Comparison of ENCODE assay signal across 21 cellular contexts in genomic region chr1:36738245-36738644, GRCh38.
DNase-seq lines count a peak whose midpoint lies in the region; ATAC-seq, FAIRE-seq and TF ChIP-seq lines count a peak whose summit lies in the region.
"Had no signal": no experiment of that assay in that cellular context is flagged by ENCODE, and none has a peak within 500 bp of the region (broad histone marks: within the 10 kb centered on the region; RNA-seq: fewer than 3 reads in every experiment).

No MANE protein-coding gene starts in this region.

- H2AFZ ChIP-seq in H1 (ENCODE audit: low read length), result no peak overlapping the region

- H3K4me3 Mint-ChIP-seq in type B pancreatic cell, result no peak overlapping the region
- H3K4me3 Mint-ChIP-seq: CD4-positive, alpha-beta T cell had no signal

- DNase-seq in activated CD8-positive, alpha-beta memory T cell treated with anti-CD3 and anti-CD28 coated beads for 24 hours, result peak; percentile 33
- no peak for DNase-seq in activated CD8-positive, alpha-beta memory T cell treated with anti-CD3 and anti-CD28 coated beads, Interleukin-2, amount 50 U/mL, for 4 hours
- DNase-seq in H1 (ENCODE audit: low read depth in 1 of 2, low spot score in 2 of 2), result no peak
- peak; percentile 73 for DNase-seq in mesenteric fat pad (ENCODE audit: low spot score)
- DNase-seq in type B pancreatic cell (ENCODE audit: extremely low spot score, unreplicated experiment), result peak; percentile 55
- no peak for DNase-seq in NCI-H2171 treated with DMSO at 0.1 percent for 48 hours (lab: John Stamatoyannopoulos, UW)
- DNase-seq in left cardiac atrium, result no peak
- DNase-seq: AML-193, Caco-2, HCEC 1CT, IMR-90 had no signal

- H3K9me3 ChIP-seq in H1 (ENCODE audit: insufficient read depth in 2 of 2, low read depth in 1 of 2, low read length in 1 of 2), result peaks cover 3% of the 10 kb centered on the region in 2 experiments; a peak in 1 of 4 replicates
- H3K9me3 ChIP-seq: A549, Caco-2 had no signal

- ATAC-seq in left cardiac atrium (no peak), HG02763 (IDR thresholded peaks at IDR 0.05; ENCODE audit: unreplicated experiment) (no peak)
- ATAC-seq: A549 had no signal

- WGBS in H1 (ENCODE audit: extremely low coverage in 1 of 2, insufficient coverage in 1 of 2, insufficient read length in 1 of 2, insufficient replicate concordance in 2 of 2, low coverage in 1 of 2, low lambda C conversion rate in 2 of 2, missing lambda C conversion rate in 1 of 2), 2 experiments, result 94% methylated on average over 3 of the region's 5 CpGs; no CpG with 5 or more reads in 1 of the 2 experiments

- H3K18ac ChIP-seq in H1 (ENCODE audit: extremely low read depth, low read length), result peak overlapping the region; percentile 19; the same call in 1 of the 2 replicates

- H3K4me1 Mint-ChIP-seq in type B pancreatic cell (ENCODE audit: unreplicated experiment), result no peaks in the 10 kb centered on the region

- no peak overlapping the region for H3K56ac ChIP-seq in H1 (replicated peaks; ENCODE audit: insufficient read length, low read depth, low read length)

- H3K36me3 Mint-ChIP-seq in type B pancreatic cell, result no peaks in the 10 kb centered on the region

- no peaks in the 10 kb centered on the region for H4K20me1 ChIP-seq in H1 (replicated peaks in 1 of 2; ENCODE audit: control insufficient read depth in 1 of 2, insufficient read depth in 2 of 2, low read length in 2 of 2)

- H3K23me2 ChIP-seq in H1 (ENCODE audit: low read depth, low read length), result no peaks in the 10 kb centered on the region

- TF ChIP-seq CTCF in H1 (IDR thresholded peaks at IDR 0.05; ENCODE audit: control extremely low read depth in 1 of 3, insufficient read depth in 1 of 3, low read depth in 1 of 3, low read length in 3 of 3) (no peak), type B pancreatic cell (conservative IDR thresholded peaks at IDR 0.05) (no peak)

- no peak overlapping the region for H4K5ac ChIP-seq in H1 (ENCODE audit: insufficient read length, low read depth, low read length)

- TF ChIP-seq EP300 in H1 (IDR thresholded peaks at IDR 0.05; ENCODE audit: borderline replicate concordance in 1 of 2, low read depth in 2 of 2, low read length in 2 of 2), result no peak

- no peak for FAIRE-seq in H1 (lab: Jason Lieb, UNC)
- FAIRE-seq: A549, D721Med, G401.6, GM12891, GM18507, HTR-8/SVneo had no signal

- H3K79me2 ChIP-seq in H1 (ENCODE audit: control insufficient read depth in 1 of 2, insufficient read depth in 2 of 2, low read length in 2 of 2), result no peaks in the 10 kb centered on the region

- peaks cover 60% of the 10 kb centered on the region for H3K27me3 Mint-ChIP-seq in type B pancreatic cell

- intact Hi-C loops in left cardiac atrium (cut with DNase I), result no loop called here

- no peak overlapping the region for H3K23ac ChIP-seq in H1 (ENCODE audit: insufficient read length)

- H2BK12ac ChIP-seq in H1 (ENCODE audit: low read depth, low read length), result no peak overlapping the region

- H3K79me1 ChIP-seq in H1 (ENCODE audit: low read depth, low read length), result no peaks in the 10 kb centered on the region

- TF ChIP-seq RAD21 in H1 (IDR thresholded peaks at IDR 0.05 in 1 of 2, conservative IDR thresholded peaks at IDR 0.05 in 1 of 2; ENCODE audit: low read depth in 2 of 2, low read length in 2 of 2), result no peak

- no peaks in the 10 kb centered on the region for H3K27me3 ChIP-seq in H1 (replicated peaks in 1 of 4; ENCODE audit: control insufficient read depth in 3 of 4, extremely low read depth in 1 of 4, insufficient read depth in 3 of 4, low read length in 3 of 4)

- no peak overlapping the region for H3K4ac ChIP-seq in H1 (replicated peaks; ENCODE audit: insufficient read length, low read depth, low read length)

- 0 out of 2 replicates have a peak overlapping the region, but pooled peaks have one; percentile 72 for H2BK15ac ChIP-seq in H1 (ENCODE audit: low read length)

- no peak overlapping the region for H2BK5ac ChIP-seq in H1 (ENCODE audit: low read depth, low read length)

- H3K4me3 ChIP-seq in H1 (ENCODE audit: extremely low read depth in 1 of 4, insufficient read depth in 2 of 4, low read depth in 3 of 4, low read length in 4 of 4), result no peak overlapping the region
- H3K4me3 ChIP-seq: A549 had no signal

- POLR2A ChIA-PET in H1 (lab: Charles Lee; ENCODE audit: partially characterized antibody), result no interaction called here

- CTCF ChIA-PET in H1 (lab: Charles Lee; ENCODE audit: partially characterized antibody), result interaction anchor here (0.6 to 1.3 kb wide), 5 partner anchors 10 to 222 kb away, joined by 3 to 4 read pairs (median 3); no protein-coding TSS in a partner anchor

- no peak for TF ChIP-seq POLR2A in H1 (IDR thresholded peaks at IDR 0.05; ENCODE audit: control extremely low read depth in 1 of 2, low read depth in 2 of 2, low read length in 2 of 2)

- no peaks in the 10 kb centered on the region for H3K36me3 ChIP-seq in H1 (ENCODE audit: control insufficient read depth in 2 of 4, insufficient read depth in 4 of 4, low read length in 3 of 4)

- no peak overlapping the region for H4K91ac ChIP-seq in H1 (replicated peaks; ENCODE audit: insufficient read length, low read length)

- H3K27ac Mint-ChIP-seq in type B pancreatic cell, result no peak overlapping the region
- H3K27ac Mint-ChIP-seq: CD4-positive, alpha-beta T cell had no signal

- H3K4me1 ChIP-seq in H1 (replicated peaks in 1 of 4; ENCODE audit: control insufficient read depth in 3 of 4, insufficient read depth in 4 of 4, low read length in 3 of 4), result peaks cover 0 to 11% (median 3%) of the 10 kb centered on the region in 4 experiments; a peak in 3 of 7 replicates
- H3K4me1 ChIP-seq: A549, Caco-2 had no signal

- no peak overlapping the region for H2AK5ac ChIP-seq in H1 (ENCODE audit: low read depth, low read length)

- no peaks in the 10 kb centered on the region for H3K9me3 Mint-ChIP-seq in type B pancreatic cell

- no peak overlapping the region for H3K27ac ChIP-seq in H1 (ENCODE audit: low read depth, low read length)
- H3K27ac ChIP-seq: 22Rv1, A549, C4-2B had no signal

- H2BK120ac ChIP-seq in H1 (replicated peaks; ENCODE audit: low read depth, low read length), result no peak overlapping the region

- H2BK20ac ChIP-seq in H1 (ENCODE audit: low read length), result no peak overlapping the region

- H3K4me2 ChIP-seq in H1 (ENCODE audit: insufficient read depth in 1 of 2, low read depth in 2 of 2, low read length in 2 of 2), result no peak overlapping the region
- H3K4me2 ChIP-seq: A549 had no signal

- H3K9ac ChIP-seq in H1 (replicated peaks in 1 of 4; ENCODE audit: extremely low read depth in 1 of 4, low read depth in 3 of 4, low read length in 3 of 4), result no peak overlapping the region

- H4K8ac ChIP-seq in H1 (ENCODE audit: extremely low read depth, insufficient read depth, low read length), result no peak overlapping the region

- H3K14ac ChIP-seq in H1 (ENCODE audit: insufficient read length), result no peak overlapping the region

TF ChIP-seq in H1, 55 proteins besides CTCF, POLR2A, EP300 and RAD21 (continues in another document):
- TF ChIP-seq KDM4A (IDR thresholded peaks at IDR 0.05; ENCODE audit: low read depth, low read length, severe bottlenecking) (no peak), CBX8 (IDR thresholded peaks at IDR 0.05; ENCODE audit: borderline replicate concordance, low read depth, low read length) (no peak), YY1 (IDR thresholded peaks at IDR 0.05; ENCODE audit: low read depth, low read length) (no peak), RFX5 (IDR thresholded peaks at IDR 0.05; ENCODE audit: borderline replicate concordance, low read depth, low read length) (no peak), JUND (IDR thresholded peaks at IDR 0.05; ENCODE audit: low read length) (no peak), NANOG (IDR thresholded peaks at IDR 0.05; ENCODE audit: insufficient read depth, low read depth, low read length, poor library complexity, severe bottlenecking) (no peak), CEBPB (IDR thresholded peaks at IDR 0.05; ENCODE audit: low read depth, low read length) (no peak), GTF2F1 (IDR thresholded peaks at IDR 0.05; ENCODE audit: borderline replicate concordance, low read depth, low read length) (no peak), EZH2 (IDR thresholded peaks at IDR 0.05; ENCODE audit: low read depth, low read length, severe bottlenecking) (no peak), CHD2 (IDR thresholded peaks at IDR 0.05; ENCODE audit: low read length) (no peak), RNF2 (IDR thresholded peaks at IDR 0.05; ENCODE audit: borderline replicate concordance, low read depth, low read length, missing control alignments, poor library complexity, severe bottlenecking) (no peak), KDM1A (IDR thresholded peaks at IDR 0.05; ENCODE audit: borderline replicate concordance, low read length) (no peak)

Comparison
In these comparisons a context has a peak if more than half of its experiments do, and no peak if none do; other contexts are left out.
1. DNase-seq: peak in activated CD8-positive, alpha-beta memory T cell treated with anti-CD3 and anti-CD28 coated beads for 24 hours (single experiment), mesenteric fat pad (single experiment) and type B pancreatic cell (single experiment); none in activated CD8-positive, alpha-beta memory T cell treated with anti-CD3 and anti-CD28 coated beads, Interleukin-2, amount 50 U/mL, for 4 hours (single experiment), H1 (0 of 2), NCI-H2171 treated with DMSO at 0.1 percent for 48 hours (single experiment) and left cardiac atrium (single experiment).